8 cellular contexts compared by ENCODE assay signal in the genomic region with DNA sequence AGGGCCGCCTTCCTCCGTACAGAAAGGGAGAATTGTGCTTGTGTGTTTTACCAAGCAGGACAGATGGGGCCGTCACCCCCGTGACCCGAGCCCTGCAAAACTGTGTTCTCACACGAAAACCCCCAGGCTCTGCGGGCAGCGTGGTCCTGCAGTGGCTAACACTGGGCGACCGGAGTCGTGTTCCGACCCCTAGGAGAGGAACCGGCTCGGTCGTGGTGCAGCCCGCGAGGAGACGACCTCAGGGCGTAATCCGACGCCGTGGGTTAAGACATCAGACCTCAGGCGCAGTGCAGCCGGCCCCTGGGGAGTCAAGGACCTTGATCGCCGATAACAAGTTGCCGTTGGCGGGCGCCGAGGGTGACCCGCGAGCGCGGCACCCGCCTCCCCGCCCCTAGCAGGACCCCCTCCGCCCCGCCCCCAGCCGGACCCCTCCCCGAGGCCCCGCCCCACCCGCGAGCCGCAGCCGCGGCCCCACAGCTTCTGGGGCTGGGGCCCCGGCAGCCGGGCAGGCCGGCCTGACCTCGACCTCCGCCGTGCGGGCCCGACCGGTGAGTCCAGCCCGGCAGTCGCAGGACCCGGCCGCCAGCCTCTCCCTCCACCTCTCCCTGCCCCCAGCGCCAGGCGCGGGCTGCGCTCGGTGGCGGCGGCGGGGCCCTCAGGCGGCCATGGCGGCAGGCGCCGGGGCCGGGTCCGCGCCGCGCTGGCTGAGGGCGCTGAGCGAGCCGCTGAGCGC. TPM values are rescaled to one million over a fixed set of nuclear protein-coding genes. Genes with fewer than 3 reads are reported as not detected.
DNase-seq lines count a peak whose midpoint lies in the region; ATAC-seq and TF ChIP-seq lines count a peak whose summit lies in the region.

A gene (plus strand): TSS at position 444 of the 733 bp plus-strand sequence. CDS start 222 bp downstream, at position 666.

- peak within 1 kb of the TSS; percentile 86 for H3K4me3 Mint-ChIP-seq in activated naive CD8-positive, alpha-beta T cell treated with anti-CD3 and anti-CD28 coated beads, Interleukin-2, amount 50 U/mL, for 24 hours

- peak within 1 kb of the TSS; percentile 85 for H3K27ac ChIP-seq in rectal smooth muscle tissue (ENCODE audit: low read depth, low read length)

- H3K4me1 ChIP-seq in ES-I3 (ENCODE audit: insufficient read depth, low read length): peaks cover 9% of the 10 kb centered on the region
- H3K4me1 ChIP-seq in rectal smooth muscle tissue (ENCODE audit: control insufficient read depth, insufficient read depth, low read length): peaks cover 15% of the 10 kb centered on the region

- intact Hi-C loops in left ventricle myocardium superior (cut with micrococcal nuclease): no loop called here

- no peaks in the 10 kb centered on the region for H3K36me3 Mint-ChIP-seq in activated naive CD8-positive, alpha-beta T cell treated with anti-CD3 and anti-CD28 coated beads, Interleukin-2, amount 50 U/mL, for 24 hours (ENCODE audit: low read depth)

- peak; percentile 59 for ATAC-seq in GM21825 (IDR thresholded peaks at IDR 0.05; ENCODE audit: unreplicated experiment)
- ATAC-seq in activated naive CD8-positive, alpha-beta T cell treated with anti-CD3 and anti-CD28 coated beads, Interleukin-2, amount 50 U/mL, for 24 hours: peak; percentile 73
- peak; percentile 77 for ATAC-seq in left ventricle myocardium superior

- no peaks in the 10 kb centered on the region for H3K27me3 Mint-ChIP-seq in activated naive CD8-positive, alpha-beta T cell treated with anti-CD3 and anti-CD28 coated beads, Interleukin-2, amount 50 U/mL, for 24 hours

- peak within 1 kb of the TSS; percentile 69 for H3K9ac ChIP-seq in ES-I3 (ENCODE audit: low read depth, low read length)
- peak within 1 kb of the TSS; percentile 82 for H3K9ac ChIP-seq in rectal smooth muscle tissue (ENCODE audit: low read length)

- DNase-seq in LNCaP clone FGC (ENCODE audit: low read depth) (no peak), SW480 (ENCODE audit: low spot score) (peak; percentile 64), left ventricle myocardium superior (peak; percentile 89), globus pallidus (ENCODE audit: low spot score) (no peak)
- DNase-seq in activated naive CD8-positive, alpha-beta T cell treated with anti-CD3 and anti-CD28 coated beads, Interleukin-2, amount 50 U/mL, for 24 hours: peak; percentile 66

- no peaks in the 10 kb centered on the region for H3K9me3 ChIP-seq in ES-I3 (ENCODE audit: control insufficient read depth, insufficient read depth, low read length)

- H3K4me3 ChIP-seq in LNCaP clone FGC (ENCODE audit: low read depth, low read length) (peak within 1 kb of the TSS; percentile 77), rectal smooth muscle tissue (ENCODE audit: low read length) (peak within 1 kb of the TSS; percentile 85)

- TF ChIP-seq CTCF in LNCaP clone FGC (IDR thresholded peaks at IDR 0.05; ENCODE audit: control insufficient read depth, extremely low read depth, insufficient read depth): no peak

- H3K36me3 ChIP-seq in ES-I3 (ENCODE audit: insufficient read depth, low read length) (no peaks in the 10 kb centered on the region), rectal smooth muscle tissue (ENCODE audit: control insufficient read depth, insufficient read depth, low read length) (no peaks in the 10 kb centered on the region)

- peak within 1 kb of the TSS; percentile 78 for H3K27ac Mint-ChIP-seq in activated naive CD8-positive, alpha-beta T cell treated with anti-CD3 and anti-CD28 coated beads, Interleukin-2, amount 50 U/mL, for 24 hours

- H3K4me1 Mint-ChIP-seq in activated naive CD8-positive, alpha-beta T cell treated with anti-CD3 and anti-CD28 coated beads, Interleukin-2, amount 50 U/mL, for 24 hours: peaks cover 26% of the 10 kb centered on the region

- H3K9me3 Mint-ChIP-seq in activated naive CD8-positive, alpha-beta T cell treated with anti-CD3 and anti-CD28 coated beads, Interleukin-2, amount 50 U/mL, for 24 hours: no peaks in the 10 kb centered on the region

- H3K27me3 ChIP-seq in rectal smooth muscle tissue (ENCODE audit: control insufficient read depth, insufficient read depth, low read length): no peaks in the 10 kb centered on the region

RNA-seq across cellular contexts. Expression of the gene that starts here (rescaled TPM):
- total RNA-seq in left ventricle myocardium superior: 120 TPM

Comparison
In these comparisons a context has a peak if more than half of its experiments do, and no peak if none do; other contexts are left out.
1. DNase-seq: peak in SW480 (single experiment), activated naive CD8-positive, alpha-beta T cell treated with anti-CD3 and anti-CD28 coated beads, Interleukin-2, amount 50 U/mL, for 24 hours (single experiment) and left ventricle myocardium superior (single experiment); none in LNCaP clone FGC (single experiment) and globus pallidus (single experiment).
2. Peak in every context shown above with its lines, with median percentiles within 50 percentile points of each other: ATAC-seq.